8 cellular contexts compared by ENCODE assay signal in the genomic region with DNA sequence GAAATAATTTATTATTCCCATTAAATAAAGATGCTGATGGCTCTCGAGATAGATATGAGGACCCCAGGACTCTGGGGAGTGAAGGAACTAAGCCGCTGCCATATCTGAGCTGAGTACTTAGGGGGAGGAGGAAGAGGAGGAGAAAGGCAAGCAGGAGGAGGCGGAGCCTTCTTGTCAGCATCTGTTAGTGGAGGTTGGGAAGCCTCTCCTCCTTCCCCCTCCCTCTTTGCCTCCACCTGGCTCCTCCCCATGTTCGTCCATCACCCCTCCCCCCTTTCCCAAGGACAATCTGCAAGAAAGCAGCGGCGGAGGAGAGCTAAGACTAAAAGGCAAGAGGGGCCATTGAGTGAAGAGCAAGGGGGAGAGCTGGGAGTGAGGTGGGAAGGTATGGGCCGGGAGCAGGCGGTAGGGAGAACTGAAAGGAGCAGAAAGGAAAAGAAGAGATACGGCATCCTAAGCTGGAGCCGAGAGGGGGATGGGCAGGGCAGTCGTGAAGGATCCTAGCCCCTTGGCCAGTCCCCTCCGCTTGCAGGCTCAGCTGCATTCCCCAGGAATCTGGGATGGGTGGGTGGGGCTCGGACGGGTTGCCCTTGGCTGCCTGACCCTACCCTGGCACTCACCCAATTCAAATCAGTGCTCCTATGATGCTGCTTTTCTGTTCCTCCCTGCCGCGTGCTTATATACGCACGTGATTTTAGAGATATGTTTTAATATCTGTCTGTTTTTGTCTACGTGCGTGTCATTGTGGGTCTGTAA. TPM values are rescaled to one million over a fixed set of nuclear protein-coding genes. Genes with fewer than 3 reads are reported as not detected.
DNase-seq lines count a peak whose midpoint lies in the region; ATAC-seq and TF ChIP-seq lines count a peak whose summit lies in the region.

A gene (plus strand): TSS at position 287 of the 756 bp plus-strand sequence. CDS start 3,411 bp downstream, outside the sequence.

- H3K9me3 ChIP-seq in duodenal mucosa (ENCODE audit: control insufficient read depth in 1 of 2, low read length in 2 of 2) = no peaks in the 10 kb centered on the region

- H3K4me3 ChIP-seq in duodenal mucosa (ENCODE audit: low read depth in 1 of 2, low read length in 2 of 2) (peak within 1 kb of the TSS; percentile 90 to 91), lower leg skin (ENCODE audit: low read depth, poor library complexity, severe bottlenecking) (peak within 1 kb of the TSS; percentile 61)

- no peak within 1 kb of the TSS for H3K27ac ChIP-seq in duodenal mucosa (ENCODE audit: low read depth, low read length)

- no peaks in the 10 kb centered on the region for H3K27me3 ChIP-seq in duodenal mucosa (ENCODE audit: control insufficient read depth in 1 of 2, insufficient read depth in 2 of 2, low read length in 2 of 2)

- TF ChIP-seq CTCF in lower leg skin (IDR thresholded peaks at IDR 0.05) = no peak

- WGBS in lower leg skin, 2 donors = 1% methylated on average over 20 of the region's 20 CpGs

- H3K4me1 ChIP-seq in duodenal mucosa (ENCODE audit: control insufficient read depth in 1 of 2, insufficient read depth in 2 of 2, low read length in 2 of 2) = peaks cover 19 to 24% of the 10 kb centered on the region in 2 donors

- peak; percentile 3 to 96 (median 44) for DNase-seq in C1 segment of cervical spinal cord (lab: John Stamatoyannopoulos, UW)
- DNase-seq in NCI-H69 (lab: John Stamatoyannopoulos, UW) = peak; percentile 96
- DNase-seq in activated CD4-positive, alpha-beta T cell treated with anti-CD3 and anti-CD28 coated beads, Interleukin-2, amount 50 U/mL, for 4 hours = peak; percentile 57 to 66
- DNase-seq in lower leg skin (ENCODE audit: low spot score in 2 of 2) = peak; percentile 78 to 91
- peak; percentile 50 to 71 for DNase-seq in stimulated activated CD4-positive, alpha-beta T cell treated with anti-CD3 and anti-CD28 coated beads, Interleukin-4, amount 100 ng/mL, for 4 hours

- H3K36me3 ChIP-seq in duodenal mucosa (ENCODE audit: control insufficient read depth in 1 of 2, insufficient read depth in 2 of 2, low read length in 2 of 2) = peaks cover 0 to 4% of the 10 kb centered on the region in 2 donors

- ATAC-seq in GM19351 (IDR thresholded peaks at IDR 0.05; ENCODE audit: unreplicated experiment) = peak; percentile 100
- peak; percentile 98 for ATAC-seq in HG03469 (IDR thresholded peaks at IDR 0.05; ENCODE audit: unreplicated experiment)

- no peak for TF ChIP-seq POLR2A in lower leg skin (IDR thresholded peaks at IDR 0.05)

- peak within 1 kb of the TSS; percentile 49 to 56 for H3K9ac ChIP-seq in duodenal mucosa (ENCODE audit: low read depth in 1 of 2, low read length in 2 of 2)

- intact Hi-C loops in lower leg skin (cut with DNase I; ENCODE audit: low total_unique reads) = no loop called here

RNA-seq across cellular contexts. Expression of the gene that starts here (rescaled TPM):
- total RNA-seq in lower leg skin = 10 to 100 TPM; 15.1 to 28.1 (median 26.0) TPM

Comparison
In these comparisons a context has a peak if more than half of its experiments do, and no peak if none do; other contexts are left out.
1. DNase-seq: peak in every context shown above with its lines; median percentile 96 in NCI-H69; 84 in lower leg skin; 62 in activated CD4-positive, alpha-beta T cell treated with anti-CD3 and anti-CD28 coated beads, Interleukin-2, amount 50 U/mL, for 4 hours; 60 in stimulated activated CD4-positive, alpha-beta T cell treated with anti-CD3 and anti-CD28 coated beads, Interleukin-4, amount 100 ng/mL, for 4 hours; 44 in C1 segment of cervical spinal cord.